In the genomic region with DNA sequence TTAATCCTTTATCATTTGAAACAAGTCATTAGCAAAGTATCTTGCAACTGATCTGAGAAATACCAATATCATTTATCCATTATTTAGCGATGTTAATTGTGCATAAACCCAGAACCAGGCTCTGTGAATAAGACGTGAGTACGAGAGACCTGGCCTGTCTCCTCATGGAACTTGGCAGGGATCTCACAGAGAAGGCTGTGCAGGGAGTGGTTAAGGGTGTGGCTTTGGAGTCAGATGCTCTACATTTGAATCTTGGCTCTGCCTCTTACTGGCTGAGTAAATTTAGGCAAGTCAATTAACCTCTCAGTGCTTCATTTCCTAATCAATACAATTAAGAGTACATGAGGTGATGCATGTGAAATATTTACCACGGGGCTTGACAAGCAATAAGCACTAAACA, we compare ENCODE assay signal across 16 cellular contexts. TPM values are rescaled to one million over a fixed set of nuclear protein-coding genes. Genes with fewer than 3 reads are reported as not detected.
DNase-seq lines count a peak whose midpoint lies in the region; ATAC-seq, FAIRE-seq and TF ChIP-seq lines count a peak whose summit lies in the region.
"Had no signal": no experiment of that assay in that cellular context is flagged by ENCODE, and none has a peak within 500 bp of the region (broad histone marks: within the 10 kb centered on the region; RNA-seq: fewer than 3 reads in every experiment).

No MANE protein-coding gene starts in this region.

- no peaks in the 10 kb centered on the region for H3K4me1 ChIP-seq in left lung
- H3K4me1 ChIP-seq: HAP-1 had no signal

- intact Hi-C loops in left lung (cut with DNase I), result no loop called here

- no peak overlapping the region for H3K27ac ChIP-seq in left lung
- H3K27ac ChIP-seq: BLaER1 had no signal

- no peak for FAIRE-seq in GM12892 (lab: Jason Lieb, UNC)

- no peak for TF ChIP-seq POLR2A in GM12892 (IDR thresholded peaks at IDR 0.05; ENCODE audit: low read depth, low read length)

- ATAC-seq in left lung, result peak; percentile 44

- TF ChIP-seq CTCF in GM10266 (IDR thresholded peaks at IDR 0.05; ENCODE audit: control insufficient read depth, insufficient read depth, low read depth, missing control alignments) (peak; percentile 2), epithelial cell of esophagus (IDR thresholded peaks at IDR 0.05; ENCODE audit: insufficient read depth, low read depth, low read length, missing control alignments) (no peak), left lung (IDR thresholded peaks at IDR 0.05) (no peak)

- H3K27me3 ChIP-seq in MG63 (no peaks in the 10 kb centered on the region), left lung (no peaks in the 10 kb centered on the region)
- H3K27me3 ChIP-seq: BLaER1 had no signal

- DNase-seq in GM10266 (ENCODE audit: extremely low spot score), result no peak
- peak; percentile 60 for DNase-seq in MG63
- peak; percentile 38 for DNase-seq in epithelial cell of esophagus (ENCODE audit: low read depth)
- DNase-seq in left lung, result no peak
- no peak for DNase-seq in GM12892 (ENCODE audit: insufficient read length)
- DNase-seq in NCI-H1092 treated with DMSO at 0.1 percent for 48 hours (lab: John Stamatoyannopoulos, UW), result no peak
- no peak for DNase-seq in NCI-H446 treated with DMSO at 0.1 percent for 48 hours (lab: John Stamatoyannopoulos, UW)
- DNase-seq: CD8-positive, alpha-beta memory T cell; NCI-H1436 treated with DMSO at 0.1 percent for 48 hours; NCI-H2227 treated with DMSO at 0.1 percent for 48 hours; NCI-H526 treated with DMSO at 0.1 percent for 48 hours; NK-92 treated with Interleukin-12 subunit alpha and Interleukin-12 subunit beta, amount 100 ng/mL, for 24 hours; OCI-M1; SK-N-SH had no signal

- no peaks in the 10 kb centered on the region for H3K36me3 ChIP-seq in MG63
- no peaks in the 10 kb centered on the region for H3K36me3 ChIP-seq in left lung
- H3K36me3 ChIP-seq: BLaER1, HAP-1 had no signal

- H3K4me3 ChIP-seq in MG63 (no peak overlapping the region), epithelial cell of esophagus (ENCODE audit: low read length) (no peak overlapping the region), left lung (no peak overlapping the region)
- H3K4me3 ChIP-seq: BLaER1, HAP-1 had no signal

- H3K9me3 ChIP-seq in MG63, result no peaks in the 10 kb centered on the region
- no peaks in the 10 kb centered on the region for H3K9me3 ChIP-seq in left lung
- H3K9me3 ChIP-seq: HAP-1, SK-N-SH had no signal

RNA-seq across cellular contexts. Expression of gene TBL1XR1, which starts 39.9 kb away (rescaled TPM):
- 99.0 and 103 TPM in 2 replicates for total RNA-seq in MG63 (2014; rRNA removed; shearing (Covaris generic); ENCODE audit: low replicate concordance)
- 100 to 1,000 TPM; 152 to 163 TPM for total RNA-seq in left lung
- 44.8 TPM for polyA plus RNA-seq in GM12892 (2012; ENCODE audit: missing spikeins)

Comparison
In these comparisons a context has a peak if more than half of its experiments do, and no peak if none do; other contexts are left out.
1. DNase-seq: peak in MG63 (single experiment) and epithelial cell of esophagus (single experiment); none in GM10266 (single experiment), left lung (0 of 2), GM12892 (single experiment), NCI-H1092 treated with DMSO at 0.1 percent for 48 hours (single experiment) and NCI-H446 treated with DMSO at 0.1 percent for 48 hours (single experiment).